13 cellular contexts compared by ENCODE assay signal in genomic region chr9:126957687-126958053, GRCh38. TPM values are rescaled to one million over a fixed set of nuclear protein-coding genes. Genes with fewer than 3 reads are reported as not detected.
DNase-seq lines count a peak whose midpoint lies in the region; ATAC-seq, FAIRE-seq and TF ChIP-seq lines count a peak whose summit lies in the region.
"Had no signal": no experiment of that assay in that cellular context is flagged by ENCODE, and none has a peak within 500 bp of the region (broad histone marks: within the 10 kb centered on the region; RNA-seq: fewer than 3 reads in every experiment).

No MANE protein-coding gene starts in this region.

- TF ChIP-seq POLR2A in testis (IDR thresholded peaks at IDR 0.05) (no peak), GM12891 (IDR thresholded peaks at IDR 0.05; ENCODE audit: low read depth, low read length) (no peak)

- no peak for FAIRE-seq in GM12891 (lab: Jason Lieb, UNC)
- FAIRE-seq: TTC549 had no signal

- H3K27me3 Mint-ChIP-seq in natural killer cell treated with Interleukin-12 subunit alpha and Interleukin-12 subunit beta and Interleukin-15 and Interleukin-18, amount 100 ng/mL, for 72 hours = peaks cover 2 to 5% of the 10 kb centered on the region in 2 donors

- no peak overlapping the region for H3K4me3 Mint-ChIP-seq in natural killer cell treated with Interleukin-12 subunit alpha and Interleukin-12 subunit beta and Interleukin-15 and Interleukin-18, amount 100 ng/mL, for 72 hours
- H3K4me3 Mint-ChIP-seq: activated T-helper 1 cell treated with anti-CD3 and anti-CD28 coated beads, Interleukin-12 subunit alpha, Interleukin-12 subunit beta, Interleukin-2, Interleukin-4 antibody, amounts not matched to agents 30 ng/mL and 10 ng/mL and 1 ng/mL, durations not matched to agents 14 hours and 24 hours and 36 hours; stimulated activated effector memory CD8-positive, alpha-beta T cell treated with anti-CD3 and anti-CD28 coated beads, Interleukin-12 subunit alpha, Interleukin-12 subunit beta, amount 100 ng/mL, for 72 hours had no signal

- H3K27ac ChIP-seq in RWPE2 (ENCODE audit: poor library complexity, severe bottlenecking) (peak overlapping the region; percentile 68), testis (no peak overlapping the region)
- H3K27ac ChIP-seq: spleen had no signal

- H3K4me3 ChIP-seq in RWPE2 (ENCODE audit: severe bottlenecking) (no peak overlapping the region), fibroblast of mammary gland (ENCODE audit: control insufficient read depth, low read depth, low read length) (no peak overlapping the region), testis (no peak overlapping the region)
- H3K4me3 ChIP-seq: spleen had no signal

- H3K27ac Mint-ChIP-seq in natural killer cell treated with Interleukin-12 subunit alpha and Interleukin-12 subunit beta and Interleukin-15 and Interleukin-18, amount 100 ng/mL, for 72 hours = no peak overlapping the region
- H3K27ac Mint-ChIP-seq: activated T-helper 1 cell treated with anti-CD3 and anti-CD28 coated beads, Interleukin-12 subunit alpha, Interleukin-12 subunit beta, Interleukin-2, Interleukin-4 antibody, amounts not matched to agents 30 ng/mL and 10 ng/mL and 1 ng/mL, durations not matched to agents 14 hours and 24 hours and 36 hours; stimulated activated effector memory CD8-positive, alpha-beta T cell treated with anti-CD3 and anti-CD28 coated beads, Interleukin-12 subunit alpha, Interleukin-12 subunit beta, amount 100 ng/mL, for 72 hours had no signal

- no peak for TF ChIP-seq CTCF in RWPE2 (IDR thresholded peaks at IDR 0.05; ENCODE audit: poor library complexity, severe bottlenecking)
- no peak for TF ChIP-seq CTCF in fibroblast of mammary gland (conservative IDR thresholded peaks at IDR 0.05; ENCODE audit: control insufficient read depth, insufficient read depth, low read depth, low read length)
- no peak for TF ChIP-seq CTCF in omental fat pad (IDR thresholded peaks at IDR 0.05)
- no peak for TF ChIP-seq CTCF in testis (IDR thresholded peaks at IDR 0.05)

- H3K27me3 ChIP-seq in RWPE2 (ENCODE audit: insufficient read depth, poor library complexity, severe bottlenecking) = no peaks in the 10 kb centered on the region
- H3K27me3 ChIP-seq in testis = no peaks in the 10 kb centered on the region
- H3K27me3 ChIP-seq: spleen had no signal

- intact Hi-C loops in testis (cut with DNase I; ENCODE audit: low total_unique reads) = no loop called here

- H3K36me3 Mint-ChIP-seq in natural killer cell treated with Interleukin-12 subunit alpha and Interleukin-12 subunit beta and Interleukin-15 and Interleukin-18, amount 100 ng/mL, for 72 hours = no peaks in the 10 kb centered on the region
- H3K36me3 Mint-ChIP-seq: stimulated activated effector memory CD8-positive, alpha-beta T cell treated with anti-CD3 and anti-CD28 coated beads, Interleukin-12 subunit alpha, Interleukin-12 subunit beta, amount 100 ng/mL, for 72 hours had no signal

- DNase-seq in DMS53 (lab: John Stamatoyannopoulos, UW) = peak; percentile 65
- no peak for DNase-seq in RWPE2 (ENCODE audit: low spot score)
- peak; percentile 35 for DNase-seq in fibroblast of mammary gland (ENCODE audit: low read depth)
- no peak for DNase-seq in omental fat pad (ENCODE audit: low spot score)
- no peak for DNase-seq in natural killer cell treated with Interleukin-12 subunit alpha and Interleukin-12 subunit beta and Interleukin-15 and Interleukin-18, amount 100 ng/mL, for 72 hours (ENCODE audit: low spot score)
- DNase-seq in stimulated activated naive CD8-positive, alpha-beta T cell treated with anti-CD3 and anti-CD28 coated beads, Interleukin-15, Interleukin-2, amounts not matched to agents 100 U/mL and 50 U/mL, for 24 hours = no peak
- DNase-seq in testis = no peak
- DNase-seq in GM12891 (ENCODE audit: insufficient read length, low spot score) = no peak
- DNase-seq: effector memory CD4-positive, alpha-beta T cell; spleen had no signal

- peaks cover 12% of the 10 kb centered on the region for H3K4me1 ChIP-seq in RWPE2 (ENCODE audit: insufficient read depth, poor library complexity, severe bottlenecking)
- no peaks in the 10 kb centered on the region for H3K4me1 ChIP-seq in testis

- H3K9me3 ChIP-seq in RWPE2 (ENCODE audit: severe bottlenecking) = no peaks in the 10 kb centered on the region
- H3K9me3 ChIP-seq in testis = no peaks in the 10 kb centered on the region
- H3K9me3 ChIP-seq: spleen had no signal

- 73 to 84% methylated on average over 3 of the region's 3 CpGs for WGBS in testis, 2 donors

- H3K36me3 ChIP-seq in RWPE2 (ENCODE audit: low read depth) (no peaks in the 10 kb centered on the region), testis (ENCODE audit: low read depth, missing control alignments) (no peaks in the 10 kb centered on the region)

- no peaks in the 10 kb centered on the region for H3K4me1 Mint-ChIP-seq in natural killer cell treated with Interleukin-12 subunit alpha and Interleukin-12 subunit beta and Interleukin-15 and Interleukin-18, amount 100 ng/mL, for 72 hours (ENCODE audit: low read depth in 2 of 2)

- H3K9me3 Mint-ChIP-seq in natural killer cell treated with Interleukin-12 subunit alpha and Interleukin-12 subunit beta and Interleukin-15 and Interleukin-18, amount 100 ng/mL, for 72 hours = no peaks in the 10 kb centered on the region
- H3K9me3 Mint-ChIP-seq: activated T-helper 1 cell treated with anti-CD3 and anti-CD28 coated beads, Interleukin-12 subunit alpha, Interleukin-12 subunit beta, Interleukin-2, Interleukin-4 antibody, amounts not matched to agents 30 ng/mL and 10 ng/mL and 1 ng/mL, durations not matched to agents 14 hours and 24 hours and 36 hours; stimulated activated effector memory CD8-positive, alpha-beta T cell treated with anti-CD3 and anti-CD28 coated beads, Interleukin-12 subunit alpha, Interleukin-12 subunit beta, amount 100 ng/mL, for 72 hours had no signal

- ATAC-seq in RWPE2 (ENCODE audit: low read depth) = peak; percentile 95
- peak; percentile 80 for ATAC-seq in omental fat pad (ENCODE audit: low FRiP score)
- no peak for ATAC-seq in natural killer cell treated with Interleukin-12 subunit alpha and Interleukin-12 subunit beta and Interleukin-15 and Interleukin-18, amount 100 ng/mL, for 72 hours
- no peak for ATAC-seq in stimulated activated naive CD8-positive, alpha-beta T cell treated with anti-CD3 and anti-CD28 coated beads, Interleukin-15, Interleukin-2, amounts not matched to agents 100 U/mL and 50 U/mL, for 24 hours
- ATAC-seq: stimulated activated effector memory CD8-positive, alpha-beta T cell treated with anti-CD3 and anti-CD28 coated beads, Interleukin-12 subunit alpha, Interleukin-12 subunit beta, amount 100 ng/mL, for 72 hours had no signal

TF ChIP-seq in GM12891, 5 proteins besides CTCF, POLR2A, EP300 and RAD21:
- TF ChIP-seq TAF1 (IDR thresholded peaks at IDR 0.05; ENCODE audit: low read depth, low read length) = no peak
- no peak for TF ChIP-seq POU2F2 (IDR thresholded peaks at IDR 0.05; ENCODE audit: low read depth, low read length)
- TF ChIP-seq SPI1 (IDR thresholded peaks at IDR 0.05; ENCODE audit: low read depth, low read length) = no peak
- no peak for TF ChIP-seq PAX5 (IDR thresholded peaks at IDR 0.05; ENCODE audit: insufficient read depth, low read length, severe bottlenecking)
- no peak for TF ChIP-seq POLR2AphosphoS5 (IDR thresholded peaks at IDR 0.05; ENCODE audit: low read depth, low read length)

RNA-seq across cellular contexts. Expression of gene RALGPS1, which starts 43.1 kb away (rescaled TPM):
- total RNA-seq in omental fat pad (10 to 100 TPM in 1 of 4 donors, 1 to 10 TPM in 3; 4.0 to 15.3 (median 4.8) TPM), testis (10 to 100 TPM; 36.9 to 48.6 TPM)
- total RNA-seq in natural killer cell treated with Interleukin-12 subunit alpha and Interleukin-12 subunit beta and Interleukin-15 and Interleukin-18, amount 100 ng/mL, for 72 hours = 1 to 10 TPM; 4.4 to 7.0 TPM
- polyA plus RNA-seq in testis (ENCODE audit: insufficient read depth, low read depth, low replicate concordance) = 35.9 TPM
- 1.6 TPM for polyA plus RNA-seq in GM12891 (2012; ENCODE audit: low read depth, missing spikeins)

Comparison
In these comparisons a context has a peak if more than half of its experiments do, and no peak if none do; other contexts are left out.
1. DNase-seq: peak in DMS53 (single experiment) and fibroblast of mammary gland (single experiment); none in RWPE2 (single experiment), omental fat pad (single experiment), natural killer cell treated with Interleukin-12 subunit alpha and Interleukin-12 subunit beta and Interleukin-15 and Interleukin-18, amount 100 ng/mL, for 72 hours (single experiment), stimulated activated naive CD8-positive, alpha-beta T cell treated with anti-CD3 and anti-CD28 coated beads, Interleukin-15, Interleukin-2, amounts not matched to agents 100 U/mL and 50 U/mL, for 24 hours (single experiment), testis (single experiment) and GM12891 (single experiment).
2. ATAC-seq: peak in RWPE2 (single experiment) and omental fat pad (single experiment); none in natural killer cell treated with Interleukin-12 subunit alpha and Interleukin-12 subunit beta and Interleukin-15 and Interleukin-18, amount 100 ng/mL, for 72 hours (0 of 2) and stimulated activated naive CD8-positive, alpha-beta T cell treated with anti-CD3 and anti-CD28 coated beads, Interleukin-15, Interleukin-2, amounts not matched to agents 100 U/mL and 50 U/mL, for 24 hours (single experiment).